8 cellular contexts compared by ENCODE assay signal in the genomic region with DNA sequence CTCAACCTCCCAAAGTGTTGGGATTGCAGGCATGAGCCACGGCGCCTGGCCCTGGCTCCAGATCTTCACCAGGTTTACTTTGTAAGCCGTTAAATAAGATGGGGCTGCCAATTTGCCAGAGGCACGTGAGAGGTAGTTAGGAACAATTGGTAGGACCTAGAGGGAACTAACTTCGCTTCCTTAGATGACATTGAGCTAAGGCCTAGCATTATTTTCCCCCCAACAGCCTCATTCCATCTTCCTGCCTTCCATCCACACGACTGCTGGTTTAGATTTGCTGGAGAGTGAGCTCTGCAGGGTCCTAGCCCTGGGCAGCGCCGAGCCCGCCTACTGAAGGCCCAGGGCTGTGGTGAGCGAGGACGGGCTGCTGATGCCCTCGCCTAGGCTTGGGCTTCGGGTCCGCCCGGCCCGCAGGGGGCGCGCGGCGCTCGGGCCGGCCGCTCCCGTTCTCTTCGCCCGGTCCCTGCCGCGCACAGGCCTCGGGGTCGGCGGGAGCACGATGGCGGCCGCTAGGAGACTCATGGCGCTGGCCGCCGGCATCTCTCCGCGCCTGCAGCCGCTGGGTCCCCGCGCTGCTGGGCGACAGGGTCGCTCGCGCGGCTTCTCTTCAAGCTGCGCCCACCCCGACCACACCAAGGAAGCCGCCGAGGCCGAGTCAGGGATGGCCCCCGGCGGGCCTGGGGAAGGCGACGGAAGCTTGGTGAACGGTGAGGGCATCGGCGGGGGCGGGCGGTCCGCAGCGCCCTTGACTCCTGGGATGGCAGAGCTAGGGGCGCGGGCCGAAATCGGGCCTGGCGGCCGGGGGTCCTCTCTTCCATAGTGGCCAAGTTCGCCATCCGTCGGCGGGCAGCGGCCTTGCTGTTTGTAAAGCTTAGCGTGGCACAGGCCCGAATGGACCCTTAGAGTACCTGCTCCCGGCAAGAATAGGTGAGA. TPM values are rescaled to one million over a fixed set of nuclear protein-coding genes. Genes with fewer than 3 reads are reported as not detected.
DNase-seq lines count a peak whose midpoint lies in the region; ATAC-seq and TF ChIP-seq lines count a peak whose summit lies in the region.

No MANE protein-coding gene starts in this region.

- peaks cover 36% of the 10 kb centered on the region for H3K36me3 Mint-ChIP-seq in activated CD4-positive, alpha-beta T cell treated with anti-CD3 and anti-CD28 coated beads, Interleukin-2, amount 10 ng/mL, durations not matched to agents 7 days and 5 days (ENCODE audit: low read depth)

- ATAC-seq in GM19023 (IDR thresholded peaks at IDR 0.05; ENCODE audit: unreplicated experiment) (peak; percentile 94), HG03196 (IDR thresholded peaks at IDR 0.05; ENCODE audit: unreplicated experiment) (peak; percentile 92), right lobe of liver (peak; percentile 98 to 100 (median 99))

- WGBS in right lobe of liver (ENCODE audit: insufficient coverage, low coverage, low lambda C conversion rate, missing lambda C conversion rate): 9% methylated on average over 15 of the region's 77 CpGs

- peak overlapping the region; percentile 49 to 68 (median 68) for H3K27ac ChIP-seq in right lobe of liver

- peaks cover 4% of the 10 kb centered on the region for H3K9me3 Mint-ChIP-seq in activated CD4-positive, alpha-beta T cell treated with anti-CD3 and anti-CD28 coated beads, Interleukin-2, amount 10 ng/mL, durations not matched to agents 7 days and 5 days

- H3K36me3 ChIP-seq in right lobe of liver: peaks cover 3 to 29% (median 14%) of the 10 kb centered on the region in 4 donors

- no peaks in the 10 kb centered on the region for H3K9me3 ChIP-seq in right lobe of liver

- no peaks in the 10 kb centered on the region for H3K27me3 ChIP-seq in right lobe of liver

- DNase-seq in Ammon's horn (ENCODE audit: low spot score) (peak; percentile 84), NCI-H460 (ENCODE audit: extremely low read depth, low read depth) (peak; percentile 61), dermis blood vessel endothelial cell (peak; percentile 91), right lobe of liver (peak; percentile 83 to 85 (median 84))
- DNase-seq in activated CD4-positive, alpha-beta T cell treated with anti-CD3 and anti-CD28 coated beads, Interleukin-2, amount 10 ng/mL, durations not matched to agents 7 days and 5 days: peak; percentile 74
- DNase-seq in stimulated activated CD4-positive, alpha-beta T cell treated with anti-CD3 and anti-CD28 coated beads, Interleukin-4, amount 100 ng/mL, for 4 hours: peak; percentile 70 to 74

- H3K4me1 Mint-ChIP-seq in activated CD4-positive, alpha-beta T cell treated with anti-CD3 and anti-CD28 coated beads, Interleukin-2, amount 10 ng/mL, durations not matched to agents 7 days and 5 days: peaks cover 35% of the 10 kb centered on the region

- H3K27me3 Mint-ChIP-seq in activated CD4-positive, alpha-beta T cell treated with anti-CD3 and anti-CD28 coated beads, Interleukin-2, amount 10 ng/mL, durations not matched to agents 7 days and 5 days: no peaks in the 10 kb centered on the region

- peak; percentile 78 for TF ChIP-seq POLR2A in right lobe of liver (IDR thresholded peaks at IDR 0.05)

- H3K4me1 ChIP-seq in right lobe of liver: peaks cover 0 to 22% (median 6%) of the 10 kb centered on the region in 4 donors

- peak; percentile 79 to 96 (median 91) for TF ChIP-seq CTCF in right lobe of liver (IDR thresholded peaks at IDR 0.05)

- intact Hi-C loops in right lobe of liver (cut with DNase I): loop anchor here in 1 of 2 donors (10.0 kb wide), 1 partner anchor 330 kb away; no protein-coding TSS in a partner anchor

- H3K4me3 Mint-ChIP-seq in activated CD4-positive, alpha-beta T cell treated with anti-CD3 and anti-CD28 coated beads, Interleukin-2, amount 10 ng/mL, durations not matched to agents 7 days and 5 days: peak overlapping the region; percentile 89

- peak overlapping the region; percentile 90 for H3K27ac Mint-ChIP-seq in activated CD4-positive, alpha-beta T cell treated with anti-CD3 and anti-CD28 coated beads, Interleukin-2, amount 10 ng/mL, durations not matched to agents 7 days and 5 days

- CTCF ChIA-PET in activated CD4-positive, alpha-beta T cell treated with anti-CD3 and anti-CD28 coated beads, Interleukin-2, amount 10 ng/mL, durations not matched to agents 7 days and 5 days (lab: Charles Lee): interaction anchor here (0.5 to 5.3 kb wide), 29 partner anchors 9 to 358 kb away, joined by 3 to 31 read pairs (median 4); no protein-coding TSS in a partner anchor

- POLR2A ChIA-PET in activated CD4-positive, alpha-beta T cell treated with anti-CD3 and anti-CD28 coated beads, Interleukin-2, amount 10 ng/mL, durations not matched to agents 7 days and 5 days (lab: Charles Lee): interaction anchor here (0.5 kb wide), 1 partner anchor 260 kb away, joined by 5 read pairs; no protein-coding TSS in a partner anchor

- peak overlapping the region; percentile 85 to 99 (median 89) for H3K4me3 ChIP-seq in right lobe of liver

RNA-seq across cellular contexts. Expression of a gene that starts 21.9 kb away (rescaled TPM):
- total RNA-seq in NCI-H460 (2014; rRNA removed; shearing (Covaris generic)): 69.4 and 71.7 TPM in 2 replicates
- 153 and 171 TPM in 2 replicates for polyA plus RNA-seq in NCI-H460 (2014; cell fraction: nucleus; rRNA removed)
- 10 to 100 TPM; 73.2 to 77.8 TPM for total RNA-seq in activated CD4-positive, alpha-beta T cell treated with anti-CD3 and anti-CD28 coated beads, Interleukin-2, amount 10 ng/mL, durations not matched to agents 7 days and 5 days
- 79.3 and 104 TPM in 2 replicates for total RNA-seq in dermis blood vessel endothelial cell
- total RNA-seq in right lobe of liver: 10 to 100 TPM; 20.1 to 40.9 (median 28.7) TPM

RNA-seq across cellular contexts. Expression of a gene that starts 43.1 kb away (rescaled TPM):
- total RNA-seq in NCI-H460 (2014; rRNA removed; shearing (Covaris generic)): 30.9 and 33.8 TPM in 2 replicates
- 10.7 and 16.5 TPM in 2 replicates for polyA plus RNA-seq in NCI-H460 (2014; cell fraction: nucleus; rRNA removed)
- total RNA-seq in activated CD4-positive, alpha-beta T cell treated with anti-CD3 and anti-CD28 coated beads, Interleukin-2, amount 10 ng/mL, durations not matched to agents 7 days and 5 days: 100 to 1,000 TPM in 1 of 2 experiments, 10 to 100 TPM in 1; 96.4 to 109 TPM
- total RNA-seq in dermis blood vessel endothelial cell: 35.6 and 41.3 TPM in 2 replicates
- 10 to 100 TPM; 15.6 to 32.0 (median 24.1) TPM for total RNA-seq in right lobe of liver

Comparison
In these comparisons a context has a peak if more than half of its experiments do, and no peak if none do; other contexts are left out.
1. Peak in every context shown above with its lines: DNase-seq, ATAC-seq, H3K4me3 ChIP-seq and H3K27ac ChIP-seq.